In genomic region chr17:77381731-77382130, GRCh38 we compare ENCODE assay signal across 16 cellular contexts.
A peak's percentile ranks its signal among the peaks of the same experiment; 100 is the strongest.
DNase-seq lines count a peak whose midpoint lies in the region; ATAC-seq and TF ChIP-seq lines count a peak whose summit lies in the region.
"Had no signal": no experiment of that assay in that cellular context is flagged by ENCODE, and none has a peak within 500 bp of the region (broad histone marks: within the 10 kb centered on the region; RNA-seq: fewer than 3 reads in every experiment).

No MANE protein-coding gene starts in this region.

- H3K27me3 Mint-ChIP-seq in activated CD4-positive, alpha-beta T cell treated with anti-CD3 and anti-CD28 coated beads for 36 hours = no peaks in the 10 kb centered on the region
- no peaks in the 10 kb centered on the region for H3K27me3 Mint-ChIP-seq in effector memory CD8-positive, alpha-beta T cell
- H3K27me3 Mint-ChIP-seq: IgD-negative memory B cell had no signal

- TF ChIP-seq POLR2A in spleen (IDR thresholded peaks at IDR 0.05) = no peak

- H3K27ac ChIP-seq in HUES64 (ENCODE audit: low read depth, low read length) (peak overlapping the region; percentile 41; the same call in 1 of the 2 replicates), spleen (peak overlapping the region in 7 of 8 donors; percentile 2 to 95 (median 80))

- 91% methylated on average over 8 of the region's 8 CpGs for WGBS in HUES64
- WGBS in spleen, 5 donors = 86 to 96% (median 90%) methylated on average over 7 to 8 of the region's 8 CpGs

- peaks cover 45% of the 10 kb centered on the region for H3K4me1 ChIP-seq in HUES64 (ENCODE audit: insufficient read depth, low read length)
- H3K4me1 ChIP-seq in spleen = peaks cover 74 to 100% (median 93%) of the 10 kb centered on the region in 6 donors

- peaks cover 90% of the 10 kb centered on the region for H3K4me1 Mint-ChIP-seq in activated CD4-positive, alpha-beta T cell treated with anti-CD3 and anti-CD28 coated beads for 36 hours
- H3K4me1 Mint-ChIP-seq in effector memory CD8-positive, alpha-beta T cell (ENCODE audit: low read depth in 2 of 2) = peaks cover 70 to 80% of the 10 kb centered on the region in 2 donors

- H3K27me3 ChIP-seq in HUES64 (ENCODE audit: insufficient read depth, low read length) = no peaks in the 10 kb centered on the region
- no peaks in the 10 kb centered on the region for H3K27me3 ChIP-seq in spleen (replicated peaks in 1 of 7)
- H3K27me3 ChIP-seq: dorsolateral prefrontal cortex, ovary had no signal

- TF ChIP-seq CTCF in spleen (IDR thresholded peaks at IDR 0.05 in 8 of 11, conservative IDR thresholded peaks at IDR 0.05 in 3 of 11) = no peak

- no peak overlapping the region for H3K4me3 ChIP-seq in HUES64 (ENCODE audit: low read length)
- H3K4me3 ChIP-seq in spleen = no peak overlapping the region
- H3K4me3 ChIP-seq: dorsolateral prefrontal cortex, ovary had no signal

- peak overlapping the region; percentile 45 for H3K4me3 Mint-ChIP-seq in activated CD4-positive, alpha-beta T cell treated with anti-CD3 and anti-CD28 coated beads for 36 hours
- H3K4me3 Mint-ChIP-seq in effector memory CD8-positive, alpha-beta T cell = peak overlapping the region; percentile 83 to 85

- POLR2A ChIA-PET in activated CD4-positive, alpha-beta T cell treated with anti-CD3 and anti-CD28 coated beads for 36 hours (lab: Charles Lee) = interaction anchor here (0.6 kb wide), 1 partner anchor 87 kb away, joined by 6 read pairs; no protein-coding TSS in a partner anchor

- peaks cover 4% of the 10 kb centered on the region for H3K36me3 Mint-ChIP-seq in activated CD4-positive, alpha-beta T cell treated with anti-CD3 and anti-CD28 coated beads for 36 hours (ENCODE audit: low read depth)
- H3K36me3 Mint-ChIP-seq in effector memory CD8-positive, alpha-beta T cell (ENCODE audit: insufficient read depth) = peaks cover 18% of the 10 kb centered on the region

- peak overlapping the region; percentile 37 for H3K27ac Mint-ChIP-seq in activated CD4-positive, alpha-beta T cell treated with anti-CD3 and anti-CD28 coated beads for 36 hours
- peak overlapping the region; percentile 84 to 91 for H3K27ac Mint-ChIP-seq in effector memory CD8-positive, alpha-beta T cell

- H3K9me3 ChIP-seq in HUES64 (ENCODE audit: insufficient read depth, low read depth, low read length) = no peaks in the 10 kb centered on the region
- no peaks in the 10 kb centered on the region for H3K9me3 ChIP-seq in spleen
- H3K9me3 ChIP-seq: ovary had no signal

- CTCF ChIA-PET in activated CD4-positive, alpha-beta T cell treated with anti-CD3 and anti-CD28 coated beads for 36 hours (lab: Charles Lee) = interaction anchor here (0.6 to 1.5 kb wide), 6 partner anchors 10 to 1109 kb away, joined by 3 to 5 read pairs (median 3); no protein-coding TSS in a partner anchor

- ATAC-seq in activated CD4-positive, alpha-beta T cell treated with anti-CD3 and anti-CD28 coated beads for 36 hours = no peak
- no peak for ATAC-seq in effector memory CD8-positive, alpha-beta T cell (replicated peaks)
- ATAC-seq in GM21526 (IDR thresholded peaks at IDR 0.05; ENCODE audit: low FRiP score, unreplicated experiment) = no peak
- ATAC-seq in HG02642 (IDR thresholded peaks at IDR 0.05; ENCODE audit: poor library complexity, unreplicated experiment) = no peak
- ATAC-seq: HCT116, left cardiac atrium had no signal

- no peak overlapping the region for H3K9ac ChIP-seq in HUES64 (ENCODE audit: low read depth, low read length)

- H3K36me3 ChIP-seq in HUES64 (ENCODE audit: insufficient read depth, low read length) = no peaks in the 10 kb centered on the region
- peaks cover 0 to 25% (median 0%) of the 10 kb centered on the region in 6 donors for H3K36me3 ChIP-seq in spleen
- H3K36me3 ChIP-seq: ovary had no signal

- no peaks in the 10 kb centered on the region for H3K9me3 Mint-ChIP-seq in activated CD4-positive, alpha-beta T cell treated with anti-CD3 and anti-CD28 coated beads for 36 hours (ENCODE audit: low read depth)
- no peaks in the 10 kb centered on the region for H3K9me3 Mint-ChIP-seq in effector memory CD8-positive, alpha-beta T cell
- H3K9me3 Mint-ChIP-seq: IgD-negative memory B cell had no signal

- intact Hi-C loops in activated CD4-positive, alpha-beta T cell treated with anti-CD3 and anti-CD28 coated beads for 36 hours (cut with DNase I, micrococcal nuclease) = no loop called here
- intact Hi-C loops in spleen (cut with DNase I; ENCODE audit: low total_unique reads) = no loop called here

- DNase-seq in activated CD4-positive, alpha-beta T cell treated with anti-CD3 and anti-CD28 coated beads for 36 hours = no peak
- DNase-seq in activated CD4-positive, alpha-beta T cell treated with anti-CD3 and anti-CD28 coated beads, Interleukin-2, amount 50 U/mL, for 48 hours = no peak
- DNase-seq in effector memory CD8-positive, alpha-beta T cell = no peak
- DNase-seq in spleen (no peak), HPDE6-E6E7 (ENCODE audit: extremely low spot score) (no peak)
- DNase-seq: activated CD4-positive, alpha-beta T cell treated with anti-CD3 and anti-CD28 coated beads, Interleukin-2, amount 50 U/mL, for 1 hour; anterior cingulate cortex; dorsolateral prefrontal cortex; left cardiac atrium; NCI-H187 had no signal
